Comparison of ENCODE assay signal across 2 cellular contexts in genomic region chr11:62443390-62444201, GRCh38.
TF ChIP-seq lines count a peak whose summit lies in the region.

No MANE protein-coding gene starts in this region.

TF ChIP-seq in liver, 16 proteins besides CTCF, POLR2A, EP300 and RAD21 (continued from another document):
- TF ChIP-seq HNF4G (IDR thresholded peaks at IDR 0.05) = no peak
- TF ChIP-seq TAF1 (conservative IDR thresholded peaks at IDR 0.05) = no peak
- no peak for TF ChIP-seq ZBTB33 (IDR thresholded peaks at IDR 0.05)
- no peak for TF ChIP-seq ATF3 (IDR thresholded peaks at IDR 0.05)

TF ChIP-seq in HepG2, 621 proteins besides CTCF, POLR2A, EP300 and RAD21 (continued from another document):
- TF ChIP-seq, protein P1, sequence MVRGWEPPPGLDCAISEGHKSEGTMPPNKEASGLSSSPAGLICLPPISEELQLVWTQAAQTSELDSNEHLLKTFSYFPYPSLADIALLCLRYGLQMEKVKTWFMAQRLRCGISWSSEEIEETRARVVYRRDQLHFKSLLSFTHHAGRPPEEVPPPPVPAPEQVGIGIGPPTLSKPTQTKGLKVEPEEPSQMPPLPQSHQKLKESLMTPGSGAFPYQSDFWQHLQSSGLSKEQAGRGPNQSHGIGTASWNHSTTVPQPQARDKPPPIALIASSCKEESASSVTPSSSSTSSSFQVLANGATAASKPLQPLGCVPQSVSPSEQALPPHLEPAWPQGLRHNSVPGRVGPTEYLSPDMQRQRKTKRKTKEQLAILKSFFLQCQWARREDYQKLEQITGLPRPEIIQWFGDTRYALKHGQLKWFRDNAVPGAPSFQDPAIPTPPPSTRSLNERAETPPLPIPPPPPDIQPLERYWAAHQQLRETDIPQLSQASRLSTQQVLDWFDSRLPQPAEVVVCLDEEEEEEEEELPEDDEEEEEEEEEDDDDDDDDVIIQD (CRISPR knock-in tag; IDR thresholded peaks at IDR 0.05; ENCODE audit: low read depth) = no peak
